Comparison of ENCODE assay signal across 22 cellular contexts in genomic region chr7:145643981-145644380, GRCh38.
"Had no signal": no experiment of that assay in that cellular context is flagged by ENCODE, and none has a peak within 500 bp of the region (broad histone marks: within the 10 kb centered on the region; RNA-seq: fewer than 3 reads in every experiment).

No MANE protein-coding gene starts in this region.

- H3K27me3 ChIP-seq: adrenal gland, ascending aorta, brain microvascular endothelial cell, foreskin keratinocyte, right atrium auricular region, thyroid gland had no signal

- ATAC-seq: foreskin keratinocyte; left lobe of liver; naive thymus-derived CD8-positive, alpha-beta T cell had no signal

- H3K36me3 ChIP-seq: adrenal gland, ascending aorta, brain microvascular endothelial cell, prostate gland, right atrium auricular region, thyroid gland had no signal

- DNase-seq: activated CD4-positive, alpha-beta T cell treated with anti-CD3 and anti-CD28 coated beads for 4 hours; activated CD4-positive, alpha-beta T cell treated with anti-CD3 and anti-CD28 coated beads, Interleukin-2, amount 50 U/mL, for 48 hours; activated CD4-positive, CD25-positive, alpha-beta regulatory T cell; activated CD8-positive, alpha-beta memory T cell treated with anti-CD3 and anti-CD28 coated beads, Interleukin-2, amount 50 U/mL, for 48 hours; activated naive CD4-positive, alpha-beta T cell; activated T-cell treated with anti-CD3 and anti-CD28 coated beads, Interleukin-2, amount 50 U/mL, for 4 hours; adrenal gland; brain microvascular endothelial cell; caudate nucleus; dermis blood vessel endothelial cell; effector CD8-positive, alpha-beta T cell; erythroblast; foreskin keratinocyte; naive thymus-derived CD8-positive, alpha-beta T cell; stimulated activated CD4-positive, alpha-beta T cell treated with anti-CD3 and anti-CD28 coated beads, Interleukin-4, amount 100 ng/mL, for 4 hours; substantia nigra; thyroid gland had no signal

- H3K4me3 ChIP-seq: adrenal gland, ascending aorta, lung, prostate gland, right atrium auricular region, thyroid gland had no signal

- H3K27ac ChIP-seq: adrenal gland, ascending aorta, brain microvascular endothelial cell, foreskin keratinocyte, prostate gland, right atrium auricular region, thyroid gland had no signal

- H3K4me1 ChIP-seq: adrenal gland, ascending aorta, foreskin keratinocyte, prostate gland, right atrium auricular region, thyroid gland had no signal

- H3K9me3 ChIP-seq: adrenal gland, prostate gland, thyroid gland had no signal
